16 cellular contexts compared by ENCODE assay signal in genomic region chr15:74160390-74160789, GRCh38. TPM values are rescaled to one million over a fixed set of nuclear protein-coding genes. Genes with fewer than 3 reads are reported as not detected.
"Had no signal": no experiment of that assay in that cellular context is flagged by ENCODE, and none has a peak within 500 bp of the region (broad histone marks: within the 10 kb centered on the region; RNA-seq: fewer than 3 reads in every experiment).

No MANE protein-coding gene starts in this region.

RNA-seq across cellular contexts. Expression of gene ISLR, which starts 13.1 kb away (rescaled TPM):
- total RNA-seq: lung microvascular endothelial cell; mononuclear cell; naive thymus-derived CD4-positive, alpha-beta T cell had no signal
- polyA plus RNA-seq: immature natural killer cell; keratinocyte; naive thymus-derived CD4-positive, alpha-beta T cell had no signal

RNA-seq across cellular contexts. Expression of gene ISLR2, which starts 30.0 kb away (rescaled TPM):
- total RNA-seq: hepatocyte; liver; mononuclear cell; myocyte; naive thymus-derived CD4-positive, alpha-beta T cell had no signal
- polyA plus RNA-seq: immature natural killer cell; keratinocyte; mammary epithelial cell; naive thymus-derived CD4-positive, alpha-beta T cell had no signal

RNA-seq across cellular contexts. Expression of gene STRA6, which starts 42.2 kb away (rescaled TPM):
- total RNA-seq: left cardiac atrium; left colon; left lobe of liver; left ventricle myocardium inferior; left ventricle myocardium superior; lower lobe of right lung; mesenteric fat pad; mononuclear cell; myocyte; naive thymus-derived CD4-positive, alpha-beta T cell had no signal
- polyA plus RNA-seq: immature natural killer cell; keratinocyte; liver; naive thymus-derived CD4-positive, alpha-beta T cell had no signal
